15 cellular contexts compared by ENCODE assay signal in genomic region chr14:85233756-85234545, GRCh38.
DNase-seq lines count a peak whose midpoint lies in the region; ATAC-seq and TF ChIP-seq lines count a peak whose summit lies in the region.
"Had no signal": no experiment of that assay in that cellular context is flagged by ENCODE, and none has a peak within 500 bp of the region (broad histone marks: within the 10 kb centered on the region; RNA-seq: fewer than 3 reads in every experiment).

No MANE protein-coding gene starts in this region.

- peak overlapping the region; percentile 49 for H3K4me2 ChIP-seq in mammary epithelial cell (ENCODE audit: insufficient read depth, low read depth, low read length)
- H3K4me2 ChIP-seq in mesenchymal stem cell (ENCODE audit: low read length, poor library complexity, severe bottlenecking), result no peak overlapping the region

- no TSS peak for BruUV-seq in mammary epithelial cell (replicated peaks; lab: Mats Ljungman, UMichigan)

- H2BK120ac ChIP-seq in mesenchymal stem cell (ENCODE audit: low read depth, low read length), result no peak overlapping the region

- no peak for ATAC-seq in HG03135 (IDR thresholded peaks at IDR 0.05; ENCODE audit: unreplicated experiment)
- ATAC-seq: left lobe of liver, upper lobe of right lung had no signal

- no peak overlapping the region for H4K91ac ChIP-seq in mesenchymal stem cell (ENCODE audit: low read length)

- no peaks in the 10 kb centered on the region for H3K9me3 ChIP-seq in mammary epithelial cell (replicated peaks; ENCODE audit: insufficient read depth, low read length)
- H3K9me3 ChIP-seq in mesenchymal stem cell (ENCODE audit: control insufficient read depth, low read length), result no peaks in the 10 kb centered on the region
- H3K9me3 ChIP-seq: upper lobe of right lung had no signal

- H3K36me3 ChIP-seq in mammary epithelial cell (ENCODE audit: insufficient read depth, low read length) (no peaks in the 10 kb centered on the region), mesenchymal stem cell (ENCODE audit: control insufficient read depth in 1 of 2, insufficient read depth in 2 of 2, low read depth in 1 of 2, low read length in 2 of 2) (no peaks in the 10 kb centered on the region)
- H3K36me3 ChIP-seq: upper lobe of right lung had no signal

- peak overlapping the region in 1 of 2 experiments; percentile 31 for H2BK12ac ChIP-seq in mesenchymal stem cell (ENCODE audit: low read length in 2 of 2)

- no peak overlapping the region for H2BK15ac ChIP-seq in mesenchymal stem cell (ENCODE audit: low read depth, poor library complexity, severe bottlenecking)

- no peaks in the 10 kb centered on the region for H3K27me3 ChIP-seq in mammary epithelial cell (ENCODE audit: insufficient read depth, low read length)
- no peaks in the 10 kb centered on the region for H3K27me3 ChIP-seq in mesenchymal stem cell (ENCODE audit: control insufficient read depth in 1 of 2, insufficient read depth in 1 of 2, low read length in 2 of 2)
- H3K27me3 ChIP-seq: upper lobe of right lung had no signal

- no peak for TF ChIP-seq CTCF in mammary epithelial cell (conservative IDR thresholded peaks at IDR 0.05 in 1 of 2, IDR thresholded peaks at IDR 0.05 in 1 of 2; ENCODE audit: extremely low read depth in 1 of 2, insufficient read depth in 1 of 2, low read depth in 1 of 2, low read length in 2 of 2)

- H2AK5ac ChIP-seq in mesenchymal stem cell (ENCODE audit: low read length, severe bottlenecking), result no peak overlapping the region

- WGBS in mammary epithelial cell (ENCODE audit: low coverage, missing lambda C conversion rate), result 16% methylated on average over 16 of the region's 16 CpGs
- 20% methylated on average over 16 of the region's 16 CpGs for WGBS in mesenchymal stem cell

- H2BK5ac ChIP-seq in mesenchymal stem cell (ENCODE audit: low read depth, low read length, poor library complexity, severe bottlenecking), result no peak overlapping the region

- H4K20me1 ChIP-seq in mammary epithelial cell (ENCODE audit: insufficient read depth, low read length), result no peaks in the 10 kb centered on the region

- dilution Hi-C loops in mammary epithelial cell (cut with HindIII; ENCODE audit: low sequenced_read_pairs), result no loop called here

- H3K4ac ChIP-seq in mesenchymal stem cell (ENCODE audit: low read depth in 1 of 2, low read length in 2 of 2), result peak overlapping the region in 1 of 2 experiments; percentile 26

- peak overlapping the region in 1 of 2 experiments; percentile 8 for H3K18ac ChIP-seq in mesenchymal stem cell (ENCODE audit: low read depth in 1 of 2, low read length in 2 of 2)

- H3K4me1 ChIP-seq in mammary epithelial cell (ENCODE audit: insufficient read depth, low read length) (peaks cover 16% of the 10 kb centered on the region), mesenchymal stem cell (ENCODE audit: control insufficient read depth, insufficient read depth, low read depth, low read length) (no peaks in the 10 kb centered on the region)
- H3K4me1 ChIP-seq: upper lobe of right lung had no signal

- H3K27ac ChIP-seq in mammary epithelial cell (ENCODE audit: insufficient read depth, low read depth, low read length) (peak overlapping the region; percentile 56), mesenchymal stem cell (ENCODE audit: low read length, poor library complexity, severe bottlenecking) (peak overlapping the region; percentile 78)
- H3K27ac ChIP-seq: upper lobe of right lung had no signal

- H3K14ac ChIP-seq in mesenchymal stem cell (ENCODE audit: low read length in 2 of 2), result no peak overlapping the region

- H3K9ac ChIP-seq in mammary epithelial cell (ENCODE audit: insufficient read depth, low read length) (no peak overlapping the region), mesenchymal stem cell (ENCODE audit: low read length) (no peak overlapping the region)

- DNase-seq in AG20443 (ENCODE audit: low spot score) (peak; percentile 16), NCI-H226 (peak; percentile 89), mammary epithelial cell (peak; percentile 86), mesenchymal stem cell (peak; percentile 88), NCI-H1105 treated with DMSO at 0.1 percent for 48 hours (lab: John Stamatoyannopoulos, UW) (no peak), GOT3 (lab: John Stamatoyannopoulos, UW) (no peak)
- DNase-seq in effector CD8-positive, alpha-beta T cell (lab: John Stamatoyannopoulos, UW), result no peak
- DNase-seq: activated naive CD8-positive, alpha-beta T cell treated with anti-CD3 and anti-CD28 coated beads, Interleukin-2, amount 10 ng/mL, durations not matched to agents 7 days and 5 days; DMS79 treated with DMSO at 0.1 percent for 48 hours; NCI-H1048; NCI-H446; RPMI8226; upper lobe of right lung had no signal

- intact Hi-C loops in mammary epithelial cell (cut with micrococcal nuclease), result loop anchor here (1.0 to 2.0 kb wide), 3 partner anchors 181 to 294 kb away; no protein-coding TSS in a partner anchor

- CTCF ChIA-PET in mammary epithelial cell (lab: Charles Lee; ENCODE audit: low non-redundant PET), result interaction anchor here (0.6 kb wide), 1 partner anchor 296 kb away, joined by 3 read pairs; no protein-coding TSS in a partner anchor

- H4K8ac ChIP-seq in mesenchymal stem cell (ENCODE audit: low read length), result no peak overlapping the region

- H3K4me3 ChIP-seq in mammary epithelial cell (replicated peaks in 1 of 3; ENCODE audit: insufficient read depth in 1 of 3, low read depth in 2 of 3, low read length in 3 of 3) (no peak overlapping the region), mesenchymal stem cell (ENCODE audit: insufficient read depth in 1 of 2, low read depth in 1 of 2, low read length in 2 of 2) (no peak overlapping the region)
- H3K4me3 ChIP-seq: upper lobe of right lung had no signal

- no peaks in the 10 kb centered on the region for H3K79me1 ChIP-seq in mesenchymal stem cell (replicated peaks; ENCODE audit: low read length, poor library complexity, severe bottlenecking)

- H2AFZ ChIP-seq in mammary epithelial cell (ENCODE audit: low read depth, low read length), result peak overlapping the region; percentile 31
- H2AFZ ChIP-seq in mesenchymal stem cell (ENCODE audit: low read depth, low read length), result no peak overlapping the region

- H3K23ac ChIP-seq in mesenchymal stem cell (ENCODE audit: low read length in 2 of 2), result no peak overlapping the region

- no peaks in the 10 kb centered on the region for H3K79me2 ChIP-seq in mammary epithelial cell (ENCODE audit: insufficient read depth, low read length)

- in situ Hi-C loops in mammary epithelial cell (cut with MboI; ENCODE audit: low sequenced_read_pairs in 2 of 2), result loop anchor here in 1 of 2 donors (10.0 to 25.0 kb wide), 2 partner anchors 178 to 291 kb away; no protein-coding TSS in a partner anchor

Comparison
In these comparisons a context has a peak if more than half of its experiments do, and no peak if none do; other contexts are left out.
1. DNase-seq: peak in AG20443 (single experiment), NCI-H226 (single experiment), mammary epithelial cell (single experiment) and mesenchymal stem cell (single experiment); none in NCI-H1105 treated with DMSO at 0.1 percent for 48 hours (single experiment), GOT3 (single experiment) and effector CD8-positive, alpha-beta T cell (single experiment).